ENCODE assay signal across 14 cellular contexts in genomic region chr18:25299426-25299825, GRCh38. TPM values are rescaled to one million over a fixed set of nuclear protein-coding genes. Genes with fewer than 3 reads are reported as not detected.
DNase-seq lines count a peak whose midpoint lies in the region; ATAC-seq, FAIRE-seq and TF ChIP-seq lines count a peak whose summit lies in the region.
"Had no signal": no experiment of that assay in that cellular context is flagged by ENCODE, and none has a peak within 500 bp of the region (broad histone marks: within the 10 kb centered on the region; RNA-seq: fewer than 3 reads in every experiment).

No MANE protein-coding gene starts in this region.

- FAIRE-seq in K562 (lab: Jason Lieb, UNC) (no peak), frontal cortex (lab: Jason Lieb, UNC) (no peak)

- H3K9me1 ChIP-seq in K562 (ENCODE audit: control insufficient read depth, insufficient read depth, low read length), result no peaks in the 10 kb centered on the region

- TF ChIP-seq RAD21 in K562 (CRISPR knock-in tag; conservative IDR thresholded peaks at IDR 0.05 in 1 of 2, IDR thresholded peaks at IDR 0.05 in 1 of 2), result no peak

- peak; percentile 79 for DNase-seq in NOMO-1 treated with DMSO at 0.1 percent for 48 hours (lab: John Stamatoyannopoulos, UW; ENCODE audit: unreplicated experiment)
- DNase-seq in NOMO-1 treated with dmso at 0.1 percent for 144 hours (lab: John Stamatoyannopoulos, UW; ENCODE audit: unreplicated experiment), result no peak
- no peak for DNase-seq in K562 (ENCODE audit: extremely low read depth in 1 of 4, low spot score in 3 of 4)
- no peak for DNase-seq in hepatocyte (ENCODE audit: low spot score)
- no peak for DNase-seq in upper lobe of left lung
- no peak for DNase-seq in frontal cortex (ENCODE audit: low spot score in 2 of 2)
- DNase-seq in NCI-H1092 (lab: John Stamatoyannopoulos, UW), result no peak
- DNase-seq: activated gamma-delta T cell treated with Interleukin-2 at 50 U/mL for 16 hours, SIG-M5 had no signal

- TF ChIP-seq POLR2A in K562 (conservative IDR thresholded peaks at IDR 0.05) (no peak), upper lobe of left lung (IDR thresholded peaks at IDR 0.05) (no peak)

- H4K20me1 ChIP-seq in K562 (replicated peaks; ENCODE audit: control insufficient read depth, insufficient read depth, low read length) (no peaks in the 10 kb centered on the region), hepatocyte (ENCODE audit: insufficient read depth, poor library complexity, severe bottlenecking) (no peaks in the 10 kb centered on the region)

- TF ChIP-seq EP300 in K562 (IDR thresholded peaks at IDR 0.05; ENCODE audit: low read length) (no peak), upper lobe of left lung (IDR thresholded peaks at IDR 0.05) (no peak)

- H2AFZ ChIP-seq in K562 (ENCODE audit: low read depth, low read length), result no peak overlapping the region
- H2AFZ ChIP-seq in hepatocyte, result no peak overlapping the region

- BruUV-seq in K562 (replicated peaks; lab: Mats Ljungman, UMichigan), result no TSS peak

- POLR2A ChIA-PET in K562 (lab: Yijun Ruan, JAX), result no interaction called here

- CTCF ChIA-PET in K562 (lab: Yijun Ruan, JAX; ENCODE audit: low intra/inter-chr PET ratio), result no interaction called here

- WGBS in K562 (ENCODE audit: insufficient coverage, low coverage, missing lambda C conversion rate), result 3% methylated on average over 2 of the region's 2 CpGs
- WGBS in hepatocyte (ENCODE audit: low lambda C conversion rate, missing lambda C conversion rate), result 87% methylated on average over 2 of the region's 2 CpGs
- WGBS in upper lobe of left lung, 2 donors, result 34 to 53% methylated on average over 2 of the region's 2 CpGs

- H3K9me2 ChIP-seq in hepatocyte (replicated peaks; ENCODE audit: insufficient read depth), result no peaks in the 10 kb centered on the region

- H3K4me2 ChIP-seq in K562 (ENCODE audit: insufficient read depth, low read length) (no peak overlapping the region), hepatocyte (no peak overlapping the region)

- H3K9me3 ChIP-seq in K562 (replicated peaks; ENCODE audit: control insufficient read depth, insufficient read depth, low read depth, low read length), result no peaks in the 10 kb centered on the region
- H3K9me3 ChIP-seq in hepatocyte (ENCODE audit: low read depth), result no peaks in the 10 kb centered on the region
- H3K9me3 ChIP-seq in upper lobe of left lung, result no peaks in the 10 kb centered on the region
- H3K9me3 ChIP-seq: thoracic aorta had no signal

- ATAC-seq in K562 (no peak), upper lobe of left lung (ENCODE audit: low FRiP score in 2 of 2) (peak in 1 of 2 donors; percentile 52), GM18520 (IDR thresholded peaks at IDR 0.05; ENCODE audit: unreplicated experiment) (no peak)

- in situ Hi-C loops in K562 (cut with MboI), result no loop called here

- no peaks in the 10 kb centered on the region for H3K4me1 ChIP-seq in K562 (replicated peaks in 1 of 2; ENCODE audit: control insufficient read depth in 2 of 2, insufficient read depth in 2 of 2, low read length in 2 of 2)
- H3K4me1 ChIP-seq in hepatocyte (ENCODE audit: insufficient read depth), result no peaks in the 10 kb centered on the region
- peaks cover 0 to 13% (median 9%) of the 10 kb centered on the region in 4 donors for H3K4me1 ChIP-seq in upper lobe of left lung

- H3K4me3 ChIP-seq in K562 (no peak overlapping the region), hepatocyte (no peak overlapping the region), upper lobe of left lung (no peak overlapping the region)
- H3K4me3 ChIP-seq: coronary artery, thoracic aorta had no signal

- H3K79me2 ChIP-seq in K562 (ENCODE audit: control insufficient read depth, insufficient read depth, low read length) (no peaks in the 10 kb centered on the region), hepatocyte (no peaks in the 10 kb centered on the region)

- H3K36me3 ChIP-seq in K562 (ENCODE audit: control insufficient read depth, insufficient read depth, low read length), result no peaks in the 10 kb centered on the region
- no peaks in the 10 kb centered on the region for H3K36me3 ChIP-seq in hepatocyte (replicated peaks; ENCODE audit: insufficient read depth, low read depth)
- H3K36me3 ChIP-seq in upper lobe of left lung, result no peaks in the 10 kb centered on the region
- H3K36me3 ChIP-seq: thoracic aorta had no signal

- intact Hi-C loops in K562 (cut with micrococcal nuclease), result no loop called here

- TF ChIP-seq CTCF in K562 (IDR thresholded peaks at IDR 0.05 in 2 of 3, conservative IDR thresholded peaks at IDR 0.05 in 1 of 3; ENCODE audit: insufficient read depth in 2 of 3, low read depth in 1 of 3, low read length in 3 of 3) (no peak), hepatocyte (IDR thresholded peaks at IDR 0.05; ENCODE audit: poor library complexity) (no peak), upper lobe of left lung (IDR thresholded peaks at IDR 0.05) (no peak)

- H3K27ac ChIP-seq in K562 (ENCODE audit: extremely low read depth, low read depth, low read length) (no peak overlapping the region), hepatocyte (peak overlapping the region; percentile 10), upper lobe of left lung (peak overlapping the region in 3 of 4 donors; percentile 41 to 49 (median 41))
- H3K27ac ChIP-seq: 22Rv1, thoracic aorta had no signal

- H3K9ac ChIP-seq in K562 (ENCODE audit: insufficient read depth in 1 of 2, low read depth in 2 of 2, low read length in 2 of 2), result no peak overlapping the region

- H3K27me3 ChIP-seq in K562 (ENCODE audit: control insufficient read depth in 2 of 2, insufficient read depth in 2 of 2, low read length in 2 of 2), result no peaks in the 10 kb centered on the region
- H3K27me3 ChIP-seq in hepatocyte, result no peaks in the 10 kb centered on the region
- H3K27me3 ChIP-seq in upper lobe of left lung, result no peaks in the 10 kb centered on the region

TF ChIP-seq in K562, 482 proteins besides CTCF, POLR2A, EP300 and RAD21:
- no peak for TF ChIP-seq CEBPG (CRISPR knock-in tag; IDR thresholded peaks at IDR 0.05)
- peak; percentile 90 to 93 for TF ChIP-seq CEBPG (tag; conservative IDR thresholded peaks at IDR 0.05 in 1 of 2, IDR thresholded peaks at IDR 0.05 in 1 of 2)
- TF ChIP-seq FOSL1 (tag; conservative IDR thresholded peaks at IDR 0.05), result peak; percentile 53; the same call in 1 of the 2 replicates
- TF ChIP-seq MCM2 (IDR thresholded peaks at IDR 0.05; ENCODE audit: low read depth), result no peak
- TF ChIP-seq CEBPB (tag; IDR thresholded peaks at IDR 0.05), result peak; percentile 67

RNA-seq across cellular contexts. Expression of gene ZNF521, which starts 52.5 kb away (rescaled TPM):
- 6.1 and 9.0 TPM in 2 replicates for total RNA-seq in K562 (2011; cell fraction: chromatin; rRNA removed; ENCODE audit: low replicate concordance)
- 4.2 and 5.3 TPM in 2 replicates for total RNA-seq in K562 (2011; cell fraction: nucleolus; rRNA removed)
- total RNA-seq in K562 (2011; cell fraction: nucleoplasm; rRNA removed), result 2.4 and 6.3 TPM in 2 replicates
- total RNA-seq in K562 (2014; rRNA removed), result 1.5 and 3.3 TPM in 2 replicates
- total RNA-seq in K562 (2014; rRNA removed; fragmentation: Illumina TruSeq; extraction: Trizol), result 2.4 and 2.8 TPM in 2 replicates
- 4.7 and 5.1 TPM in 2 replicates for total RNA-seq in K562 (2015; rRNA removed; fragmentation: Illumina TruSeq; extraction: Trizol)
- total RNA-seq in K562 (2021), result 2.3 and 2.8 TPM in 2 replicates
- 3.5 and 5.8 TPM in 2 replicates for polyA plus RNA-seq in K562 (2011; rRNA removed)
- polyA plus RNA-seq in K562 (2011; cell fraction: cytosol; rRNA removed), result 1.9 and 3.1 TPM in 2 replicates
- 6.2 and 7.8 TPM in 2 replicates for polyA plus RNA-seq in K562 (2011; cell fraction: nucleus; rRNA removed)
- 1.4 and 2.4 TPM in 2 replicates for polyA plus RNA-seq in K562 (2012)
- 1.2 and 1.4 TPM in 2 replicates for polyA plus RNA-seq in K562 (2014; fragmentation: Illumina TruSeq; extraction: Trizol)
- polyA plus RNA-seq in K562 (2014; fragmentation: Nextera tagmentation; extraction: Ambion mirVana), result 1 to 10 TPM; 1.2 to 1.6 TPM
- polyA plus RNA-seq in K562 (2014; rRNA removed), result 0.81 and 1.6 TPM in 2 replicates
- polyA minus RNA-seq in K562 (2011; rRNA and poly(A)+ RNA removed), result 23.3 and 28.0 TPM in 2 replicates
- polyA minus RNA-seq in K562 (2011; cell fraction: cytosol; rRNA and poly(A)+ RNA removed), result 2.2 and 7.5 TPM in 2 replicates
- polyA minus RNA-seq in K562 (2011; cell fraction: nucleus; rRNA and poly(A)+ RNA removed), result 41.9 and 51.6 TPM in 2 replicates
- 13.3 and 16.3 TPM in 2 replicates for total RNA-seq in hepatocyte
- 9.0 and 11.1 TPM in 2 replicates for polyA plus RNA-seq in hepatocyte
- 10 to 100 TPM in 4 of 6 donors, 1 to 10 TPM in 2; 4.7 to 37.7 (median 13.8) TPM for total RNA-seq in upper lobe of left lung
- total RNA-seq in frontal cortex, result 17.1 TPM
- polyA plus RNA-seq: IgD-negative memory B cell had no signal
